In genomic region chr2:191167766-191168165, GRCh38 we compare ENCODE assay signal across 14 cellular contexts. TPM values are rescaled to one million over a fixed set of nuclear protein-coding genes. Genes with fewer than 3 reads are reported as not detected.
A peak's percentile ranks its signal among the peaks of the same experiment; 100 is the strongest.
DNase-seq lines count a peak whose midpoint lies in the region; ATAC-seq, FAIRE-seq and TF ChIP-seq lines count a peak whose summit lies in the region.
"Had no signal": no experiment of that assay in that cellular context is flagged by ENCODE, and none has a peak within 500 bp of the region (broad histone marks: within the 10 kb centered on the region; RNA-seq: fewer than 3 reads in every experiment).

No MANE protein-coding gene starts in this region.

- FAIRE-seq in GM12891 (lab: Jason Lieb, UNC): no peak

- POLR2A ChIA-PET in PC-3 (lab: Charles Lee; ENCODE audit: unreplicated experiment): interaction anchor here (0.6 kb wide), 1 partner anchor 51 kb away, joined by 10 read pairs; no protein-coding TSS in a partner anchor

- no peak for TF ChIP-seq CTCF in AG10803 (conservative IDR thresholded peaks at IDR 0.05; ENCODE audit: low read length)
- no peak for TF ChIP-seq CTCF in PC-3 (conservative IDR thresholded peaks at IDR 0.05; ENCODE audit: low read depth, low read length)

- H3F3A ChIP-seq in PC-3 (ENCODE audit: low read length, unreplicated experiment): peaks cover 24% of the 10 kb centered on the region

- H3K9me2 ChIP-seq in PC-3 (replicated peaks; ENCODE audit: low read length): no peaks in the 10 kb centered on the region

- H3K27me3 ChIP-seq in PC-3 (ENCODE audit: low read length): no peaks in the 10 kb centered on the region

- H3K9ac ChIP-seq in PC-3 (ENCODE audit: low read length): peak overlapping the region; percentile 5; the same call in 1 of the 2 replicates

- H3K36me3 ChIP-seq in PC-3 (ENCODE audit: low read depth, low read length): no peaks in the 10 kb centered on the region

- peak; percentile 98 for DNase-seq in AG10803 (ENCODE audit: low read depth)
- peak; percentile 84 for DNase-seq in PC-3
- DNase-seq in epithelial cell of prostate (ENCODE audit: low read depth, low spot score): no peak
- peak; percentile 29 for DNase-seq in mucosa of gallbladder (ENCODE audit: low spot score)
- DNase-seq in RPMI8226: no peak
- DNase-seq in GM12891 (ENCODE audit: insufficient read length, low spot score): no peak
- no peak for DNase-seq in activated naive CD4-positive, alpha-beta T cell treated with Interleukin-2 at 50 U/mL for 16 hours
- DNase-seq: activated CD8-positive, alpha-beta T cell treated with anti-CD3 and anti-CD28 coated beads, Interleukin-2, amount 10 ng/mL, durations not matched to agents 7 days and 5 days; anterior cingulate cortex; COR-L47; head of caudate nucleus; NCI-H1694 treated with DMSO at 0.1 percent for 48 hours; T-helper 17 cell had no signal

- H3K27ac ChIP-seq in PC-3 (ENCODE audit: low read length) (peak overlapping the region; percentile 90), epithelial cell of prostate (peak overlapping the region; percentile 100)

- no peaks in the 10 kb centered on the region for H3K79me2 ChIP-seq in PC-3 (ENCODE audit: low read length)

- H4K20me1 ChIP-seq in PC-3 (ENCODE audit: low read length): no peaks in the 10 kb centered on the region

- no peaks in the 10 kb centered on the region for H3K9me3 ChIP-seq in PC-3 (ENCODE audit: low read length)

- BruUV-seq in PC-3 (replicated peaks; lab: Mats Ljungman, UMichigan): no TSS peak

- ATAC-seq in PC-3 (no peak), GM21381 (IDR thresholded peaks at IDR 0.05; ENCODE audit: unreplicated experiment) (no peak)
- ATAC-seq: activated CD8-positive, alpha-beta T cell treated with anti-CD3 and anti-CD28 coated beads, Interleukin-2, amount 10 ng/mL, durations not matched to agents 7 days and 5 days; T-helper 17 cell had no signal

- no peak for TF ChIP-seq POLR2A in GM12891 (IDR thresholded peaks at IDR 0.05; ENCODE audit: low read depth, low read length)

- peaks cover 73% of the 10 kb centered on the region for H3K4me1 ChIP-seq in PC-3 (ENCODE audit: insufficient read depth, low read length)

- H2AFZ ChIP-seq in PC-3 (ENCODE audit: low read length): no peak overlapping the region

- intact Hi-C loops in PC-3 (cut with micrococcal nuclease): loop anchor here (2.0 to 5.0 kb wide), 2 partner anchors 145 to 243 kb away; no protein-coding TSS in a partner anchor

- no peak overlapping the region for H3K4me3 ChIP-seq in AG10803 (ENCODE audit: low read length)
- no peak overlapping the region for H3K4me3 ChIP-seq in PC-3 (ENCODE audit: low read length)

- H3K4me2 ChIP-seq in PC-3 (ENCODE audit: low read length): peak overlapping the region; percentile 78

- CTCF ChIA-PET in PC-3 (lab: Charles Lee): interaction anchor here (0.5 to 1.0 kb wide), 2 partner anchors 78 to 334 kb away, joined by 4 to 6 read pairs; no protein-coding TSS in a partner anchor

TF ChIP-seq in GM12891, 5 proteins besides CTCF, POLR2A, EP300 and RAD21:
- TF ChIP-seq PAX5 (IDR thresholded peaks at IDR 0.05; ENCODE audit: insufficient read depth, low read length, severe bottlenecking): no peak
- no peak for TF ChIP-seq POU2F2 (IDR thresholded peaks at IDR 0.05; ENCODE audit: low read depth, low read length)

RNA-seq across cellular contexts. Expression of gene STAT4, which starts 17.0 kb away (rescaled TPM):
- total RNA-seq in PC-3 (2014; rRNA removed) (1.6 and 2.2 TPM in 2 replicates), mucosa of gallbladder (4.8 TPM)
- 1.8 TPM for polyA plus RNA-seq in GM12891 (2012; ENCODE audit: low read depth, missing spikeins)

Comparison
In these comparisons a context has a peak if more than half of its experiments do, and no peak if none do; other contexts are left out.
1. DNase-seq: peak in AG10803 (single experiment), PC-3 (single experiment) and mucosa of gallbladder (single experiment); none in epithelial cell of prostate (single experiment), RPMI8226 (single experiment), GM12891 (single experiment) and activated naive CD4-positive, alpha-beta T cell treated with Interleukin-2 at 50 U/mL for 16 hours (single experiment).